In genomic region chr3:112333002-112333385, GRCh38 we compare ENCODE assay signal across 8 cellular contexts. TPM values are rescaled to one million over a fixed set of nuclear protein-coding genes. Genes with fewer than 3 reads are reported as not detected.
DNase-seq lines count a peak whose midpoint lies in the region; ATAC-seq and TF ChIP-seq lines count a peak whose summit lies in the region.

Gene CD200 (plus strand): TSS chr3:112333156. CDS start chr3:112333213, 57 bp downstream.

- DNase-seq in DMS53 treated with DMSO at 0.1 percent for 48 hours (lab: John Stamatoyannopoulos, UW; ENCODE audit: unreplicated experiment) (peak; percentile 5), HFF-Myc (ENCODE audit: extremely low read depth, low read depth) (no peak), NCI-H345 (lab: John Stamatoyannopoulos, UW) (peak; percentile 58), fibroblast of lung (ENCODE audit: low read depth in 2 of 2) (peak; percentile 50 to 70), natural killer cell (peak; percentile 15)
- DNase-seq in activated T-cell treated with anti-CD3 and anti-CD28 coated beads, Interleukin-2, amount 50 U/mL, for 48 hours, result peak; percentile 72 to 77

- H3K79me2 ChIP-seq in fibroblast of lung (ENCODE audit: control insufficient read depth, insufficient read depth, low read length), result no peaks in the 10 kb centered on the region

- no peak within 1 kb of the TSS for H3K27ac Mint-ChIP-seq in natural killer cell
- peak within 1 kb of the TSS; percentile 83 for H3K27ac Mint-ChIP-seq in stimulated activated naive CD8-positive, alpha-beta T cell treated with anti-CD3 and anti-CD28 coated beads, Interleukin-15, Interleukin-2, amounts not matched to agents 100 ng/mL and 50 ng/mL, for 24 hours

- H3K9me3 Mint-ChIP-seq in natural killer cell, result no peaks in the 10 kb centered on the region
- no peaks in the 10 kb centered on the region for H3K9me3 Mint-ChIP-seq in stimulated activated naive CD8-positive, alpha-beta T cell treated with anti-CD3 and anti-CD28 coated beads, Interleukin-15, Interleukin-2, amounts not matched to agents 100 ng/mL and 50 ng/mL, for 24 hours

- TF ChIP-seq CTCF in HFF-Myc (IDR thresholded peaks at IDR 0.05; ENCODE audit: low read depth, low read length, missing control alignments), result no peak
- peak in 1 of 2 donors; percentile 4 for TF ChIP-seq CTCF in fibroblast of lung (conservative IDR thresholded peaks at IDR 0.05 in 1 of 2, IDR thresholded peaks at IDR 0.05 in 1 of 2; ENCODE audit: low read depth in 1 of 2, low read length in 2 of 2)
- TF ChIP-seq CTCF in natural killer cell (IDR thresholded peaks at IDR 0.05), result no peak

- H3K27ac ChIP-seq in fibroblast of lung (ENCODE audit: insufficient read depth, low read length), result no peak within 1 kb of the TSS

- peak within 1 kb of the TSS; percentile 84 for H3K4me2 ChIP-seq in fibroblast of lung (ENCODE audit: extremely low read depth, insufficient read depth, low read length)

- peak within 1 kb of the TSS; percentile 65 for H3K4me3 Mint-ChIP-seq in natural killer cell
- peak within 1 kb of the TSS; percentile 89 for H3K4me3 Mint-ChIP-seq in stimulated activated naive CD8-positive, alpha-beta T cell treated with anti-CD3 and anti-CD28 coated beads, Interleukin-15, Interleukin-2, amounts not matched to agents 100 ng/mL and 50 ng/mL, for 24 hours

- H3K4me3 ChIP-seq in HFF-Myc (replicated peaks; ENCODE audit: low read depth, low read length) (peak within 1 kb of the TSS; percentile 15), fibroblast of lung (replicated peaks in 1 of 4; ENCODE audit: control extremely low read depth in 1 of 4, insufficient read depth in 1 of 4, low read depth in 3 of 4, low read length in 4 of 4) (peak within 1 kb of the TSS; percentile 38 to 61 (median 52))

- H4K20me1 ChIP-seq in fibroblast of lung (ENCODE audit: control insufficient read depth, extremely low read depth, insufficient read depth, low read length), result no peaks in the 10 kb centered on the region

- peak within 1 kb of the TSS; percentile 29 for H2AFZ ChIP-seq in fibroblast of lung (ENCODE audit: low read length)

- no peaks in the 10 kb centered on the region for H3K36me3 ChIP-seq in fibroblast of lung (ENCODE audit: control insufficient read depth, insufficient read depth, low read length)

- H3K27me3 Mint-ChIP-seq in natural killer cell (ENCODE audit: low read depth in 2 of 2), result peaks cover 39 to 40% of the 10 kb centered on the region in 2 donors
- H3K27me3 Mint-ChIP-seq in stimulated activated naive CD8-positive, alpha-beta T cell treated with anti-CD3 and anti-CD28 coated beads, Interleukin-15, Interleukin-2, amounts not matched to agents 100 ng/mL and 50 ng/mL, for 24 hours, result no peaks in the 10 kb centered on the region

- ATAC-seq in natural killer cell (peak in 1 of 3 donors; percentile 58), HG03521 (IDR thresholded peaks at IDR 0.05; ENCODE audit: unreplicated experiment) (no peak)

- no peaks in the 10 kb centered on the region for H3K9me3 ChIP-seq in fibroblast of lung (ENCODE audit: control insufficient read depth, insufficient read depth, low read depth, low read length)

- H3K4me1 Mint-ChIP-seq in natural killer cell, result peaks cover 0 to 18% of the 10 kb centered on the region in 2 donors
- peaks cover 54% of the 10 kb centered on the region for H3K4me1 Mint-ChIP-seq in stimulated activated naive CD8-positive, alpha-beta T cell treated with anti-CD3 and anti-CD28 coated beads, Interleukin-15, Interleukin-2, amounts not matched to agents 100 ng/mL and 50 ng/mL, for 24 hours (ENCODE audit: low read depth)

- intact Hi-C loops in natural killer cell (cut with micrococcal nuclease), result no loop called here

- H3K4me1 ChIP-seq in fibroblast of lung (ENCODE audit: control insufficient read depth, extremely low read depth, insufficient read depth, low read length), result no peaks in the 10 kb centered on the region

- H3K9ac ChIP-seq in fibroblast of lung (ENCODE audit: insufficient read depth, low read length), result no peak within 1 kb of the TSS

- peaks cover 7% of the 10 kb centered on the region for H3K27me3 ChIP-seq in fibroblast of lung (ENCODE audit: control insufficient read depth, insufficient read depth, low read length)

- no peaks in the 10 kb centered on the region for H3K36me3 Mint-ChIP-seq in natural killer cell
- H3K36me3 Mint-ChIP-seq in stimulated activated naive CD8-positive, alpha-beta T cell treated with anti-CD3 and anti-CD28 coated beads, Interleukin-15, Interleukin-2, amounts not matched to agents 100 ng/mL and 50 ng/mL, for 24 hours (ENCODE audit: low read depth), result peaks cover 36% of the 10 kb centered on the region

RNA-seq across cellular contexts. Expression of gene CD200, which starts in this region (rescaled TPM):
- total RNA-seq in fibroblast of lung, result 0.17 and 0.26 TPM in 2 replicates
- polyA plus RNA-seq in fibroblast of lung, result 0.22 and 2.5 TPM in 2 replicates
- polyA plus RNA-seq in fibroblast of lung (2012), result 0.36 and 0.91 TPM in 2 replicates
- not detected in 2 replicates for polyA minus RNA-seq in fibroblast of lung (ENCODE audit: low replicate concordance)
- total RNA-seq in natural killer cell, result under 1 TPM in 1 of 3 donors, not detected in 2; 0.35 TPM

Comparison
In these comparisons a context has a peak if more than half of its experiments do, and no peak if none do; other contexts are left out.
1. Peak in DNase-seq in natural killer cell; RNA of the gene not detected or under 1 TPM.